ENCODE assay signal across 8 cellular contexts in the genomic region with DNA sequence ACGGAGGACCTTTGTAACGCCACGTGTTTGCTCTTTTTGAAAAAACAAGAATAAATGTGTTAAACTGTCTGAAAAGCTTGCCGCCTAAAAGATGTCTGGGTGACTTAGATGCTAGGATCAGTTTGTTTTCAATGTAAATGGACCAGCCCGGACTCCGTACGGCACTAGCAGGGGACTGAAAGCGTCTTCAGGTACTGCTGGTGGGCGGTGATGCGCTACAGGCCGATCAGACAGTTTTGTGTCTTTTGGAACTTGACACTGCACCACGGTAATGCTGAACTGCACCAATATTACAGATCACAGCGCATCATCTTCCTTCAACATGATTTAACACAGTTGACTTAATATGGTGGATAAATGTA. TPM values are rescaled to one million over a fixed set of nuclear protein-coding genes. Genes with fewer than 3 reads are reported as not detected.
A peak's percentile ranks its signal among the peaks of the same experiment; 100 is the strongest.
DNase-seq lines count a peak whose midpoint lies in the region; ATAC-seq and TF ChIP-seq lines count a peak whose summit lies in the region.

No MANE protein-coding gene starts in this region.

- no peaks in the 10 kb centered on the region for H3K9me3 ChIP-seq in NT2/D1 (ENCODE audit: insufficient read depth, low read length)
- no peaks in the 10 kb centered on the region for H3K9me3 ChIP-seq in iPS-15b (ENCODE audit: control insufficient read depth, insufficient read depth, low read length)

- H3K27me3 ChIP-seq in BJ (ENCODE audit: control insufficient read depth, insufficient read depth, low read length) (no peaks in the 10 kb centered on the region), NT2/D1 (ENCODE audit: insufficient read depth, insufficient read length) (peaks cover 9% of the 10 kb centered on the region), iPS-15b (ENCODE audit: control insufficient read depth, insufficient read depth, low read length) (no peaks in the 10 kb centered on the region)

- peak; percentile 1 for ATAC-seq in GM21529 (IDR thresholded peaks at IDR 0.05; ENCODE audit: unreplicated experiment)

- H3K4me1 ChIP-seq in NT2/D1 (ENCODE audit: insufficient read depth, insufficient read length) (no peaks in the 10 kb centered on the region), iPS-15b (ENCODE audit: control insufficient read depth, insufficient read depth, low read length) (no peaks in the 10 kb centered on the region)

- POLR2A ChIA-PET in BJ (lab: Charles Lee), result no interaction called here

- no peak for TF ChIP-seq CTCF in BJ (IDR thresholded peaks at IDR 0.05; ENCODE audit: insufficient read depth, low read depth, low read length)

- H3K36me3 ChIP-seq in BJ (ENCODE audit: control insufficient read depth, insufficient read depth, low read length) (no peaks in the 10 kb centered on the region), NT2/D1 (ENCODE audit: insufficient read depth, insufficient read length, low read length) (peaks cover 2% of the 10 kb centered on the region), iPS-15b (ENCODE audit: control insufficient read depth, insufficient read depth, low read length) (peaks cover 3% of the 10 kb centered on the region)

- H3K9ac ChIP-seq in NT2/D1 (ENCODE audit: insufficient read length, low read depth) (peak overlapping the region; percentile 98), iPS-15b (ENCODE audit: low read depth, low read length) (peak overlapping the region; percentile 76)

- H3K27ac ChIP-seq in angular gyrus (ENCODE audit: low read depth, low read length) (peak overlapping the region; percentile 91), skin epidermis (peak overlapping the region in 20 of 21 experiments; percentile 83 to 98 (median 94))

- H3K4me3 ChIP-seq in BJ (ENCODE audit: low read depth, low read length) (peak overlapping the region; percentile 99), NT2/D1 (ENCODE audit: insufficient read length, low read depth) (peak overlapping the region; percentile 94), iPS-15b (ENCODE audit: low read depth, low read length) (peak overlapping the region; percentile 61), skin epidermis (peak overlapping the region; percentile 73 to 97 (median 88))

- no peak for DNase-seq in BJ (ENCODE audit: low read depth)
- DNase-seq in NT2/D1 (ENCODE audit: low read depth, low spot score), result no peak
- no peak for DNase-seq in T-helper 9 cell
- DNase-seq in foreskin melanocyte, result no peak

- CTCF ChIA-PET in BJ (lab: Yijun Ruan, JAX), result interaction anchor here (0.9 to 1.2 kb wide), 5 partner anchors 15 to 104 kb away, joined by 3 to 4 read pairs (median 3); a partner anchor contains a TSS

RNA-seq across cellular contexts. Expression of a gene that starts 0.7 kb away (rescaled TPM):
- 72.6 and 89.7 TPM in 2 replicates for polyA plus RNA-seq in BJ (2011; rRNA removed)
- 75.4 and 97.2 TPM in 2 replicates for polyA minus RNA-seq in BJ (2011; rRNA and poly(A)+ RNA removed)

RNA-seq across cellular contexts. Expression of a gene that starts 27.5 kb away (rescaled TPM):
- polyA plus RNA-seq in BJ (2011; rRNA removed), result 12.1 and 15.5 TPM in 2 replicates
- polyA minus RNA-seq in BJ (2011; rRNA and poly(A)+ RNA removed), result 6.9 and 11.3 TPM in 2 replicates

RNA-seq across cellular contexts. Expression of a gene that starts 27.6 kb away (rescaled TPM):
- not detected in 2 replicates for polyA plus RNA-seq in BJ (2011; rRNA removed)
- polyA minus RNA-seq in BJ (2011; rRNA and poly(A)+ RNA removed), result not detected in 2 replicates
